ENCODE assay signal across 10 cellular contexts in genomic region chr20:868279-868678, GRCh38. TPM values are rescaled to one million over a fixed set of nuclear protein-coding genes. Genes with fewer than 3 reads are reported as not detected.
"Had no signal": no experiment of that assay in that cellular context is flagged by ENCODE, and none has a peak within 500 bp of the region (broad histone marks: within the 10 kb centered on the region; RNA-seq: fewer than 3 reads in every experiment).

No MANE protein-coding gene starts in this region.

- ATAC-seq: HCT116 had no signal

- H3K9me3 ChIP-seq: HAP-1 had no signal

- H3K9ac ChIP-seq: GM23248, KMS-11 had no signal

- DNase-seq: GM23248, GOT3, H7, HFFc6, KBM-7 had no signal

- H3K4me2 ChIP-seq: KMS-11 had no signal

- H3K36me3 ChIP-seq: HAP-1 had no signal

- H3K4me1 ChIP-seq: HAP-1 had no signal

- FAIRE-seq: HTR-8/SVneo had no signal

- H3K4me3 ChIP-seq: GM23248, HAP-1 had no signal

- H2AFZ ChIP-seq: GM23248 had no signal

- H3K27ac ChIP-seq: GM23248, KMS-11 had no signal

RNA-seq across cellular contexts. Expression of gene ANGPT4, which starts 47.9 kb away (rescaled TPM):
- total RNA-seq: GM23248, HFFc6, HT-29 had no signal
- polyA plus RNA-seq: GM23248 had no signal
